In genomic region chr2:61493523-61493942, GRCh38 we compare ENCODE assay signal across 11 cellular contexts. TPM values are rescaled to one million over a fixed set of nuclear protein-coding genes. Genes with fewer than 3 reads are reported as not detected.
DNase-seq lines count a peak whose midpoint lies in the region; ATAC-seq, FAIRE-seq and TF ChIP-seq lines count a peak whose summit lies in the region.
"Had no signal": no experiment of that assay in that cellular context is flagged by ENCODE, and none has a peak within 500 bp of the region (broad histone marks: within the 10 kb centered on the region; RNA-seq: fewer than 3 reads in every experiment).

No MANE protein-coding gene starts in this region.

- no peaks in the 10 kb centered on the region for H3K27me3 Mint-ChIP-seq in stimulated activated naive CD8-positive, alpha-beta T cell treated with anti-CD3 and anti-CD28 coated beads, Interleukin-15, amount 100 ng/mL, for 72 hours

- H3K9me3 Mint-ChIP-seq in stimulated activated naive CD8-positive, alpha-beta T cell treated with anti-CD3 and anti-CD28 coated beads, Interleukin-15, amount 100 ng/mL, for 72 hours: no peaks in the 10 kb centered on the region

- POLR2A ChIA-PET in HepG2 (lab: Yijun Ruan, JAX): no interaction called here

- CTCF ChIA-PET in HepG2 (lab: Yijun Ruan, JAX; ENCODE audit: low intra/inter-chr PET ratio, low total read pairs): no interaction called here

- TF ChIP-seq EP300 in HepG2 (IDR thresholded peaks at IDR 0.05; ENCODE audit: low read depth in 2 of 2, low read length in 2 of 2): no peak
- no peak for TF ChIP-seq EP300 in HepG2 (CRISPR knock-in tag; IDR thresholded peaks at IDR 0.05; ENCODE audit: borderline replicate concordance)

- H3K4me2 ChIP-seq in HepG2 (ENCODE audit: low read depth, low read length): no peak overlapping the region

- peaks cover 21% of the 10 kb centered on the region for H3K4me1 Mint-ChIP-seq in stimulated activated naive CD8-positive, alpha-beta T cell treated with anti-CD3 and anti-CD28 coated beads, Interleukin-15, amount 100 ng/mL, for 72 hours

- peaks cover 2% of the 10 kb centered on the region for H3K79me2 ChIP-seq in HepG2 (ENCODE audit: insufficient read depth, low read length)

- FAIRE-seq in HepG2 (lab: Jason Lieb, UNC) (no peak), D721Med (lab: Jason Lieb, UNC) (no peak)

- no peak overlapping the region for H3K9ac ChIP-seq in HepG2 (ENCODE audit: insufficient read depth, low read depth, low read length)

- in situ Hi-C loops in HepG2 (cut with HindIII; ENCODE audit: extremely low pct_ligation_motif_present, low pct_unique_long_range_greater_than_20kb): no loop called here

- no peak for DNase-seq in HepG2 (ENCODE audit: low spot score)
- no peak for DNase-seq in right lobe of liver
- peak; percentile 29 for DNase-seq in RPMI7951 (ENCODE audit: low read depth)
- peak; percentile 70 for DNase-seq in choroid plexus epithelial cell (ENCODE audit: low read depth)
- no peak for DNase-seq in stimulated activated naive CD8-positive, alpha-beta T cell treated with anti-CD3 and anti-CD28 coated beads, Interleukin-15, amount 100 ng/mL, for 72 hours
- DNase-seq in lower lobe of right lung: no peak
- no peak for DNase-seq in D721Med (ENCODE audit: insufficient read length, low spot score)
- DNase-seq: effector memory CD4-positive, alpha-beta T cell; upper lobe of left lung had no signal

- H3K4me1 ChIP-seq in HepG2 (ENCODE audit: insufficient read depth, low read length) (no peaks in the 10 kb centered on the region), right lobe of liver (peaks cover 0 to 13% (median 0%) of the 10 kb centered on the region in 4 donors), lower lobe of right lung (no peaks in the 10 kb centered on the region)

- ATAC-seq in HepG2 (no peak), right lobe of liver (no peak), lower lobe of right lung (no peak), HG03457 (IDR thresholded peaks at IDR 0.05; ENCODE audit: unreplicated experiment) (no peak)
- ATAC-seq in stimulated activated naive CD8-positive, alpha-beta T cell treated with anti-CD3 and anti-CD28 coated beads, Interleukin-15, amount 100 ng/mL, for 72 hours: peak; percentile 66
- ATAC-seq: HCT116 had no signal

- WGBS in HepG2 (ENCODE audit: low lambda C conversion rate): 95% methylated on average over 2 of the region's 2 CpGs
- WGBS in right lobe of liver (ENCODE audit: insufficient coverage, low coverage, low lambda C conversion rate, missing lambda C conversion rate): 58% methylated on average over 2 of the region's 2 CpGs

- H3K4me3 ChIP-seq in HepG2 (replicated peaks in 1 of 3; ENCODE audit: insufficient read depth in 1 of 3, low read depth in 2 of 3, low read length in 3 of 3) (no peak overlapping the region), right lobe of liver (no peak overlapping the region), choroid plexus epithelial cell (ENCODE audit: low read depth, low read length) (no peak overlapping the region), lower lobe of right lung (no peak overlapping the region)
- H3K4me3 ChIP-seq: upper lobe of left lung had no signal

- no peaks in the 10 kb centered on the region for H3K27me3 ChIP-seq in HepG2 (ENCODE audit: control insufficient read depth in 1 of 2, insufficient read depth in 2 of 2, low read length in 2 of 2)
- H3K27me3 ChIP-seq in right lobe of liver: no peaks in the 10 kb centered on the region
- H3K27me3 ChIP-seq in lower lobe of right lung (ENCODE audit: low read depth): no peaks in the 10 kb centered on the region
- H3K27me3 ChIP-seq: upper lobe of left lung had no signal

- H3K27ac Mint-ChIP-seq in stimulated activated naive CD8-positive, alpha-beta T cell treated with anti-CD3 and anti-CD28 coated beads, Interleukin-15, amount 100 ng/mL, for 72 hours: peak overlapping the region in 1 of 2 donors; percentile 91

- H3K4me3 Mint-ChIP-seq in stimulated activated naive CD8-positive, alpha-beta T cell treated with anti-CD3 and anti-CD28 coated beads, Interleukin-15, amount 100 ng/mL, for 72 hours: no peak overlapping the region

- TF ChIP-seq RAD21 in HepG2 (CRISPR knock-in tag; IDR thresholded peaks at IDR 0.05): no peak

- no TSS peak for BruUV-seq in HepG2 (replicated peaks; lab: Mats Ljungman, UMichigan)

- H4K20me1 ChIP-seq in HepG2 (ENCODE audit: insufficient read depth, low read length): no peaks in the 10 kb centered on the region; the same call in 1 of the 2 replicates

- intact Hi-C loops in HepG2 (cut with micrococcal nuclease; ENCODE audit: unreplicated experiment) (no loop called here), right lobe of liver (cut with DNase I) (no loop called here), lower lobe of right lung (cut with DNase I) (no loop called here)

- TF ChIP-seq POLR2A in HepG2 (IDR thresholded peaks at IDR 0.05; ENCODE audit: insufficient read depth in 1 of 2, low read depth in 2 of 2, low read length in 2 of 2) (no peak), right lobe of liver (IDR thresholded peaks at IDR 0.05) (no peak)

- no peak overlapping the region for H2AFZ ChIP-seq in HepG2 (ENCODE audit: low read length)

- TF ChIP-seq CTCF in HepG2 (CRISPR knock-in tag; IDR thresholded peaks at IDR 0.05) (no peak), right lobe of liver (IDR thresholded peaks at IDR 0.05) (no peak), choroid plexus epithelial cell (conservative IDR thresholded peaks at IDR 0.05; ENCODE audit: low read depth, low read length) (no peak), lower lobe of right lung (IDR thresholded peaks at IDR 0.05) (no peak), D721Med (IDR thresholded peaks at IDR 0.05; ENCODE audit: insufficient read depth, missing control alignments) (no peak)

- H3K27ac ChIP-seq in HepG2 (ENCODE audit: extremely low read length, insufficient read depth, low read length) (no peak overlapping the region), right lobe of liver (no peak overlapping the region), lower lobe of right lung (no peak overlapping the region)
- H3K27ac ChIP-seq: upper lobe of left lung had no signal

- H3K9me3 ChIP-seq in HepG2 (ENCODE audit: low read length): no peaks in the 10 kb centered on the region
- H3K9me3 ChIP-seq in right lobe of liver: no peaks in the 10 kb centered on the region
- H3K9me3 ChIP-seq in lower lobe of right lung: no peaks in the 10 kb centered on the region
- H3K9me3 ChIP-seq: upper lobe of left lung had no signal

- H3K36me3 ChIP-seq in HepG2 (replicated peaks in 1 of 2; ENCODE audit: control insufficient read depth in 1 of 2, insufficient read depth in 2 of 2, low read length in 2 of 2) (peaks cover 24 to 88% of the 10 kb centered on the region in 2 experiments), right lobe of liver (peaks cover 5 to 74% (median 36%) of the 10 kb centered on the region in 4 donors), lower lobe of right lung (peaks cover 100% of the 10 kb centered on the region)

RNA-seq across cellular contexts. Expression of gene USP34, which starts 22.6 kb away (rescaled TPM):
- total RNA-seq in HepG2 (2016; rRNA removed; fragmentation: Illumina TruSeq; extraction: Trizol) (100 and 155 TPM in 2 replicates), right lobe of liver (10 to 100 TPM; 33.3 to 57.1 (median 41.5) TPM), lower lobe of right lung (108 TPM)
- total RNA-seq in HepG2 (2016; cell fraction: cytosol; rRNA removed; fragmentation: Illumina TruSeq; extraction: Trizol; ENCODE audit: low read depth): 43.5 and 56.3 TPM in 2 replicates
- total RNA-seq in HepG2 (2016; cell fraction: insoluble cytoplasmic fraction; rRNA removed; fragmentation: Illumina TruSeq; extraction: Trizol): 93.9 and 148 TPM in 2 replicates
- total RNA-seq in HepG2 (2016; cell fraction: membrane; rRNA removed; fragmentation: Illumina TruSeq; extraction: Trizol): 37.1 and 44.6 TPM in 2 replicates
- 155 and 174 TPM in 2 replicates for total RNA-seq in HepG2 (2016; cell fraction: nucleus; rRNA removed; fragmentation: Illumina TruSeq; extraction: Trizol)
- polyA plus RNA-seq in HepG2 (2011; rRNA removed): 79.9 and 99.2 TPM in 2 replicates
- polyA plus RNA-seq in HepG2 (2011; cell fraction: cytosol; rRNA removed): 38.9 and 63.9 TPM in 2 replicates
- polyA plus RNA-seq in HepG2 (2011; cell fraction: nucleus; rRNA removed): 110 and 113 TPM in 2 replicates
- 88.4 and 89.7 TPM in 2 replicates for polyA plus RNA-seq in HepG2 (2012)
- 4.3 and 5.9 TPM in 2 replicates for polyA plus RNA-seq in HepG2 (2016; cell fraction: cytosol; fragmentation: Illumina TruSeq; extraction: Trizol; ENCODE audit: low read depth)
- polyA plus RNA-seq in HepG2 (2016; cell fraction: insoluble cytoplasmic fraction; fragmentation: Illumina TruSeq; extraction: Trizol; ENCODE audit: low read depth): 126 and 130 TPM in 2 replicates
- polyA plus RNA-seq in HepG2 (2016; cell fraction: membrane; fragmentation: Illumina TruSeq; extraction: Trizol; ENCODE audit: low read depth): 13.7 and 17.5 TPM in 2 replicates
- polyA plus RNA-seq in HepG2 (2016; cell fraction: nucleus; fragmentation: Illumina TruSeq; extraction: Trizol; ENCODE audit: insufficient read depth, low read depth): 191 and 219 TPM in 2 replicates
- 132 and 183 TPM in 2 replicates for polyA minus RNA-seq in HepG2 (2011; rRNA and poly(A)+ RNA removed; ENCODE audit: low replicate concordance)
- 93.0 and 99.9 TPM in 2 replicates for polyA minus RNA-seq in HepG2 (2011; cell fraction: cytosol; rRNA and poly(A)+ RNA removed)
- polyA minus RNA-seq in HepG2 (2011; cell fraction: nucleus; rRNA and poly(A)+ RNA removed): 468 and 469 TPM in 2 replicates
- 60.3 and 70.0 TPM in 2 replicates for total RNA-seq in RPMI7951 (2014; rRNA removed; shearing (Covaris generic))

RNA-seq across cellular contexts. Expression of gene XPO1, which starts 44.6 kb away (rescaled TPM):
- total RNA-seq in HepG2 (2016; rRNA removed; fragmentation: Illumina TruSeq; extraction: Trizol) (212 and 301 TPM in 2 replicates), right lobe of liver (10 to 100 TPM; 38.6 to 63.2 (median 51.2) TPM), lower lobe of right lung (111 TPM)
- total RNA-seq in HepG2 (2016; cell fraction: cytosol; rRNA removed; fragmentation: Illumina TruSeq; extraction: Trizol; ENCODE audit: low read depth): 126 and 139 TPM in 2 replicates
- 218 and 301 TPM in 2 replicates for total RNA-seq in HepG2 (2016; cell fraction: insoluble cytoplasmic fraction; rRNA removed; fragmentation: Illumina TruSeq; extraction: Trizol)
- total RNA-seq in HepG2 (2016; cell fraction: membrane; rRNA removed; fragmentation: Illumina TruSeq; extraction: Trizol): 90.9 and 111 TPM in 2 replicates
- 246 and 260 TPM in 2 replicates for total RNA-seq in HepG2 (2016; cell fraction: nucleus; rRNA removed; fragmentation: Illumina TruSeq; extraction: Trizol)
- 43.7 and 67.4 TPM in 2 replicates for polyA plus RNA-seq in HepG2 (2011; rRNA removed)
- 17.5 and 27.0 TPM in 2 replicates for polyA plus RNA-seq in HepG2 (2011; cell fraction: cytosol; rRNA removed)
- polyA plus RNA-seq in HepG2 (2011; cell fraction: nucleus; rRNA removed): 81.7 and 90.4 TPM in 2 replicates
- polyA plus RNA-seq in HepG2 (2012): 75.3 and 92.2 TPM in 2 replicates
- 5.3 and 6.2 TPM in 2 replicates for polyA plus RNA-seq in HepG2 (2016; cell fraction: cytosol; fragmentation: Illumina TruSeq; extraction: Trizol; ENCODE audit: low read depth)
- polyA plus RNA-seq in HepG2 (2016; cell fraction: insoluble cytoplasmic fraction; fragmentation: Illumina TruSeq; extraction: Trizol; ENCODE audit: low read depth): 187 and 199 TPM in 2 replicates
- 23.1 and 26.6 TPM in 2 replicates for polyA plus RNA-seq in HepG2 (2016; cell fraction: membrane; fragmentation: Illumina TruSeq; extraction: Trizol; ENCODE audit: low read depth)
- 273 and 284 TPM in 2 replicates for polyA plus RNA-seq in HepG2 (2016; cell fraction: nucleus; fragmentation: Illumina TruSeq; extraction: Trizol; ENCODE audit: insufficient read depth, low read depth)
- polyA minus RNA-seq in HepG2 (2011; rRNA and poly(A)+ RNA removed; ENCODE audit: low replicate concordance): 42.1 and 110 TPM in 2 replicates
- polyA minus RNA-seq in HepG2 (2011; cell fraction: cytosol; rRNA and poly(A)+ RNA removed): 55.4 and 63.7 TPM in 2 replicates
- 201 and 221 TPM in 2 replicates for polyA minus RNA-seq in HepG2 (2011; cell fraction: nucleus; rRNA and poly(A)+ RNA removed)
- 226 and 297 TPM in 2 replicates for total RNA-seq in RPMI7951 (2014; rRNA removed; shearing (Covaris generic))

Comparison
In these comparisons a context has a peak if more than half of its experiments do, and no peak if none do; other contexts are left out.
1. DNase-seq: peak in RPMI7951 (single experiment) and choroid plexus epithelial cell (single experiment); none in HepG2 (single experiment), right lobe of liver (0 of 3), stimulated activated naive CD8-positive, alpha-beta T cell treated with anti-CD3 and anti-CD28 coated beads, Interleukin-15, amount 100 ng/mL, for 72 hours (0 of 2), lower lobe of right lung (single experiment) and D721Med (single experiment).